ENCODE assay signal across 14 cellular contexts in the genomic region with DNA sequence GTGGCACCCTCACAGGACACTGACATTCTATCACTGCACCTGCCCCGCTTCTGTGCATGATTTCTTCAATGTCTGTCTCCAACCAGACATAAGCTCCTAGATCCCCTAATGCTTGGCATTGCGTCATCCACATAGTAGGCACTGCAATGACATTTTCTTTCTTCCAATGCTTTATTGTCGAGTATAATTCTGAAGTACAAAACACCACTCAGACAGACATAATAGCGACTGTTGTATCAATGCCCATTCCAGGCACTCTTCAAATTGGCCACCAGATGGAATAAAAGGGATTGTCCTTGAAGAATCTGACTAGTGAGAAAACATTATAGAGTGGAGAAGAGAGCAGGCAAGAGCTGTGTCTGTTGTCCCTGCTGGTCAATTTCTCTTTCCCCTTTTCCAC.
DNase-seq lines count a peak whose midpoint lies in the region; TF ChIP-seq lines count a peak whose summit lies in the region.
"Had no signal": no experiment of that assay in that cellular context is flagged by ENCODE, and none has a peak within 500 bp of the region (broad histone marks: within the 10 kb centered on the region; RNA-seq: fewer than 3 reads in every experiment).

No MANE protein-coding gene starts in this region.

- intact Hi-C loops in lower leg skin (cut with DNase I; ENCODE audit: low total_unique reads) = no loop called here

- H3K27me3 ChIP-seq in GM23248 (replicated peaks; ENCODE audit: insufficient read depth) = no peaks in the 10 kb centered on the region

- H3K36me3 ChIP-seq in GM23248 (ENCODE audit: low read depth) = no peaks in the 10 kb centered on the region

- H3K79me2 ChIP-seq in GM23248 (ENCODE audit: insufficient read depth) = no peaks in the 10 kb centered on the region

- H3K4me1 ChIP-seq in GM23248 (ENCODE audit: insufficient read depth) = peaks cover 25% of the 10 kb centered on the region

- no peak overlapping the region for H3K27ac ChIP-seq in GM23248
- H3K27ac ChIP-seq: epithelial cell of prostate, RWPE1 had no signal

- DNase-seq in AG09309 (ENCODE audit: low read depth) (no peak), GM23248 (peak; percentile 17), RPMI7951 (ENCODE audit: low read depth) (peak; percentile 47), fibroblast of pulmonary artery (ENCODE audit: low read depth) (peak; percentile 22), lower leg skin (ENCODE audit: low spot score in 2 of 2) (no peak), GM19240 (ENCODE audit: insufficient read length, low spot score) (no peak), germinal center (ENCODE audit: low spot score) (no peak)
- DNase-seq: activated naive CD4-positive, alpha-beta T cell; COR-L47; occipital lobe; stimulated activated CD4-positive, alpha-beta T cell treated with anti-CD3 and anti-CD28 coated beads, Interleukin-12 subunit alpha, Interleukin-12 subunit beta, amount 100 ng/mL, for 4 hours had no signal

- H2AFZ ChIP-seq in GM23248 = no peak overlapping the region

- WGBS in GM23248 (ENCODE audit: low coverage in 1 of 2, low lambda C conversion rate in 2 of 2, missing lambda C conversion rate in 2 of 2), 2 experiments = 81 to 85% methylated on average over 4 of the region's 4 CpGs
- 92 to 94% methylated on average over 4 of the region's 4 CpGs for WGBS in lower leg skin, 2 donors

- H3F3A ChIP-seq in GM23248 (ENCODE audit: insufficient read depth) = peaks cover 29% of the 10 kb centered on the region

- H3K4me2 ChIP-seq in GM23248 (ENCODE audit: unreplicated experiment) = no peak overlapping the region

- H3K4me3 ChIP-seq in AG09309 (ENCODE audit: control insufficient read depth, low read depth, low read length) (no peak overlapping the region), GM23248 (no peak overlapping the region), fibroblast of pulmonary artery (replicated peaks; ENCODE audit: low read depth, low read length) (no peak overlapping the region), lower leg skin (ENCODE audit: low read depth, poor library complexity, severe bottlenecking) (no peak overlapping the region)
- H3K4me3 ChIP-seq: lung had no signal

- in situ Hi-C loops in GM23248 (cut with MboI) = loop anchor here (10.0 to 25.0 kb wide), 2 partner anchors 879 to 1177 kb away; a partner anchor contains a TSS

- no peak overlapping the region for H3K9ac ChIP-seq in GM23248

- H3K9me2 ChIP-seq in GM23248 (ENCODE audit: insufficient read depth) = no peaks in the 10 kb centered on the region

- H3K9me3 ChIP-seq in GM23248 (ENCODE audit: low read depth) = no peaks in the 10 kb centered on the region

- TF ChIP-seq CTCF in AG09309 (IDR thresholded peaks at IDR 0.05; ENCODE audit: control insufficient read depth, insufficient read depth, low read depth, low read length, missing control alignments) = peak; percentile 16
- TF ChIP-seq CTCF in fibroblast of pulmonary artery (IDR thresholded peaks at IDR 0.05; ENCODE audit: low read length, missing control alignments) = peak; percentile 15
- TF ChIP-seq CTCF in lower leg skin (IDR thresholded peaks at IDR 0.05) = no peak

- H4K20me1 ChIP-seq in GM23248 (ENCODE audit: insufficient read depth) = no peaks in the 10 kb centered on the region

- TF ChIP-seq POLR2A in lower leg skin (IDR thresholded peaks at IDR 0.05) = no peak

Comparison
In these comparisons a context has a peak if more than half of its experiments do, and no peak if none do; other contexts are left out.
1. DNase-seq: peak in GM23248 (single experiment), RPMI7951 (single experiment) and fibroblast of pulmonary artery (single experiment); none in AG09309 (single experiment), lower leg skin (0 of 2), GM19240 (single experiment) and germinal center (single experiment).
2. CTCF ChIP-seq: peak in AG09309 (single experiment) and fibroblast of pulmonary artery (single experiment); none in lower leg skin (0 of 3).